ENCODE assay signal across 1 cellular context in the genomic region with DNA sequence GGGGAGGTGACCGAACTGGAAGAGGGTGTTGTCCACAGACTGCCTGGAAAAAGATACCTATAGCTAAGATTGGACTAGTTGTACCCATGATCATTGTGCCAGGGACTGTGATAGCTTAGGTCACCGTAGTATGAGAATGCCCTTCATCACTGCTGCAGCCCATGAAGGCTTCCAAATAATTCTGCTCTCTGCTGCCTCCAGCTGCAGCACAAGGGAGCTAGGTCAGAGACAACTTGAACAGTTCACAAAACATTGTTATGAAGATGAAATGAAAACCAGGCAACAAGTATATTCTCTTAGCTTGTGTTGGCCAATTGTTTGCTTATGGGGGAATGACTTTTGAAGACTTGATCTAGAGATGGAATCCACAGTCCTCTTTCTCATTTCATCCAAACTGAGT.
TF ChIP-seq lines count a peak whose summit lies in the region.

No MANE protein-coding gene starts in this region.

TF ChIP-seq in H1, 55 proteins besides CTCF, POLR2A, EP300 and RAD21 (continued from another document):
- TF ChIP-seq POU5F1 (IDR thresholded peaks at IDR 0.05; ENCODE audit: low read depth, low read length) (no peak), NRF1 (IDR thresholded peaks at IDR 0.05; ENCODE audit: low read depth, low read length) (no peak), CEBPB (IDR thresholded peaks at IDR 0.05; ENCODE audit: low read depth, low read length) (no peak), CHD1 (IDR thresholded peaks at IDR 0.05; ENCODE audit: low read depth, low read length) (no peak), RNF2 (IDR thresholded peaks at IDR 0.05; ENCODE audit: borderline replicate concordance, low read depth, low read length, missing control alignments, poor library complexity, severe bottlenecking) (no peak), JUN (IDR thresholded peaks at IDR 0.05; ENCODE audit: low read depth, low read length) (no peak), HDAC6 (IDR thresholded peaks at IDR 0.05; ENCODE audit: low read depth, low read length) (no peak), GABPA (IDR thresholded peaks at IDR 0.05; ENCODE audit: borderline replicate concordance, insufficient read depth, low read length) (no peak), GTF2F1 (IDR thresholded peaks at IDR 0.05; ENCODE audit: borderline replicate concordance, low read depth, low read length) (no peak), CBX8 (IDR thresholded peaks at IDR 0.05; ENCODE audit: borderline replicate concordance, low read depth, low read length) (no peak)
